In genomic region chr1:155167166-155168104, GRCh38 we compare ENCODE assay signal across 8 cellular contexts. TPM values are rescaled to one million over a fixed set of nuclear protein-coding genes. Genes with fewer than 3 reads are reported as not detected.
DNase-seq lines count a peak whose midpoint lies in the region; ATAC-seq, FAIRE-seq and TF ChIP-seq lines count a peak whose summit lies in the region.

No MANE protein-coding gene starts in this region.

- DNase-seq in GM18507 (ENCODE audit: extremely low spot score, insufficient read length, low read depth) (peak; percentile 55), NCI-H1048 (lab: John Stamatoyannopoulos, UW) (peak; percentile 85), SK-N-DZ (ENCODE audit: low spot score) (peak; percentile 93), nucleus accumbens (lab: John Stamatoyannopoulos, UW) (peak; percentile 35 to 96 (median 80))
- peak; percentile 95 for DNase-seq in activated naive CD4-positive, alpha-beta T cell treated with anti-CD3 and anti-CD28 coated beads for 36 hours

- WGBS in gastroesophageal sphincter (ENCODE audit: low coverage in 1 of 2), 2 donors = 0 to 22% methylated on average over 3 to 9 of the region's 28 CpGs

- H3K36me3 Mint-ChIP-seq in activated naive CD4-positive, alpha-beta T cell treated with anti-CD3 and anti-CD28 coated beads for 36 hours (ENCODE audit: low read depth) = peaks cover 10% of the 10 kb centered on the region

- H3K4me1 ChIP-seq in gastroesophageal sphincter = peaks cover 0 to 45% (median 18%) of the 10 kb centered on the region in 3 donors
- peaks cover 4 to 34% (median 29%) of the 10 kb centered on the region in 5 donors for H3K4me1 ChIP-seq in subcutaneous abdominal adipose tissue (ENCODE audit: control insufficient read depth in 5 of 5, insufficient read depth in 5 of 5, low read length in 5 of 5)

- ATAC-seq in gastroesophageal sphincter = peak; percentile 85
- no peak for ATAC-seq in HG03342 (IDR thresholded peaks at IDR 0.05; ENCODE audit: unreplicated experiment)

- intact Hi-C loops in activated naive CD4-positive, alpha-beta T cell treated with anti-CD3 and anti-CD28 coated beads for 36 hours (cut with micrococcal nuclease) = loop anchor here (1.0 kb wide), 2 partner anchors 76 to 105 kb away; no protein-coding TSS in a partner anchor

- peak overlapping the region in 1 of 2 donors; percentile 20 for H3K4me3 ChIP-seq in gastroesophageal sphincter
- peak overlapping the region in 4 of 5 donors; percentile 30 to 55 (median 39) for H3K4me3 ChIP-seq in subcutaneous abdominal adipose tissue (ENCODE audit: low read depth in 1 of 5, low read length in 5 of 5)

- peak overlapping the region; percentile 51 for H3K4me3 Mint-ChIP-seq in activated naive CD4-positive, alpha-beta T cell treated with anti-CD3 and anti-CD28 coated beads for 36 hours

- TF ChIP-seq CTCF in gastroesophageal sphincter (IDR thresholded peaks at IDR 0.05) = peak; percentile 85 to 94 (median 90)

- no peak for TF ChIP-seq EP300 in gastroesophageal sphincter (IDR thresholded peaks at IDR 0.05)

- H3K9me3 Mint-ChIP-seq in activated naive CD4-positive, alpha-beta T cell treated with anti-CD3 and anti-CD28 coated beads for 36 hours = no peaks in the 10 kb centered on the region

- H3K9ac ChIP-seq in subcutaneous abdominal adipose tissue (ENCODE audit: low read length in 5 of 5) = peak overlapping the region in 2 of 5 donors; percentile 35

- CTCF ChIA-PET in activated naive CD4-positive, alpha-beta T cell treated with anti-CD3 and anti-CD28 coated beads for 36 hours (lab: Charles Lee) = interaction anchor here (0.6 to 12.0 kb wide), 23 partner anchors 11 to 1444 kb away, joined by 3 to 234 read pairs (median 4); partner anchors contain the start of genes EFNA4 and SLC50A1

- no peak overlapping the region for H3K27ac Mint-ChIP-seq in activated naive CD4-positive, alpha-beta T cell treated with anti-CD3 and anti-CD28 coated beads for 36 hours

- no peak for TF ChIP-seq POLR2A in gastroesophageal sphincter (IDR thresholded peaks at IDR 0.05)

- H3K27ac ChIP-seq in gastroesophageal sphincter (peak overlapping the region in 3 of 4 donors; percentile 51 to 68 (median 63)), subcutaneous abdominal adipose tissue (ENCODE audit: low read depth, low read length) (peak overlapping the region; percentile 44)

- no peaks in the 10 kb centered on the region for H3K27me3 ChIP-seq in gastroesophageal sphincter
- peaks cover 0 to 8% (median 7%) of the 10 kb centered on the region in 5 donors for H3K27me3 ChIP-seq in subcutaneous abdominal adipose tissue (ENCODE audit: control insufficient read depth in 5 of 5, insufficient read depth in 4 of 5, low read length in 5 of 5)

- H3K36me3 ChIP-seq in gastroesophageal sphincter (peaks cover 0 to 27% of the 10 kb centered on the region in 2 donors), subcutaneous abdominal adipose tissue (ENCODE audit: control insufficient read depth in 5 of 5, insufficient read depth in 5 of 5, low read length in 5 of 5) (peaks cover 3 to 21% (median 16%) of the 10 kb centered on the region in 5 donors)

- peak; percentile 77 for FAIRE-seq in GM18507 (lab: Jason Lieb, UNC)

- H3K9me3 ChIP-seq in gastroesophageal sphincter (no peaks in the 10 kb centered on the region), subcutaneous abdominal adipose tissue (ENCODE audit: control insufficient read depth in 5 of 5, low read length in 5 of 5) (no peaks in the 10 kb centered on the region)

- H3K4me1 Mint-ChIP-seq in activated naive CD4-positive, alpha-beta T cell treated with anti-CD3 and anti-CD28 coated beads for 36 hours (ENCODE audit: low read depth) = peaks cover 24% of the 10 kb centered on the region

- H3K27me3 Mint-ChIP-seq in activated naive CD4-positive, alpha-beta T cell treated with anti-CD3 and anti-CD28 coated beads for 36 hours (ENCODE audit: low read depth) = no peaks in the 10 kb centered on the region

RNA-seq across cellular contexts. Expression of gene KRTCAP2, which starts 5.7 kb away (rescaled TPM):
- polyA plus RNA-seq in SK-N-DZ (2014; cell fraction: cytosol; rRNA removed) = 134 and 157 TPM in 2 replicates
- polyA plus RNA-seq in SK-N-DZ (2014; cell fraction: nucleus; rRNA removed) = 147 and 176 TPM in 2 replicates
- 100 to 1,000 TPM; 129 to 137 TPM for total RNA-seq in activated naive CD4-positive, alpha-beta T cell treated with anti-CD3 and anti-CD28 coated beads for 36 hours
- total RNA-seq in gastroesophageal sphincter = 100 to 1,000 TPM in 1 of 4 donors, 10 to 100 TPM in 3; 80.8 to 144 (median 92.3) TPM

RNA-seq across cellular contexts. Expression of gene TRIM46, which starts 6.2 kb away (rescaled TPM):
- 14.8 and 16.9 TPM in 2 replicates for polyA plus RNA-seq in SK-N-DZ (2014; cell fraction: cytosol; rRNA removed)
- 40.2 and 65.8 TPM in 2 replicates for polyA plus RNA-seq in SK-N-DZ (2014; cell fraction: nucleus; rRNA removed)
- total RNA-seq in activated naive CD4-positive, alpha-beta T cell treated with anti-CD3 and anti-CD28 coated beads for 36 hours = 1 to 10 TPM; 3.2 to 3.6 TPM
- total RNA-seq in gastroesophageal sphincter = 1 to 10 TPM in 1 of 4 donors, under 1 TPM in 2, not detected in 1; 0.35 to 1.9 (median 0.40) TPM

RNA-seq across cellular contexts. Expression of gene DPM3, which starts 27.1 kb away (rescaled TPM):
- 102 and 118 TPM in 2 replicates for polyA plus RNA-seq in SK-N-DZ (2014; cell fraction: cytosol; rRNA removed)
- 110 and 199 TPM in 2 replicates for polyA plus RNA-seq in SK-N-DZ (2014; cell fraction: nucleus; rRNA removed)
- total RNA-seq in activated naive CD4-positive, alpha-beta T cell treated with anti-CD3 and anti-CD28 coated beads for 36 hours = 10 to 100 TPM; 31.4 to 35.5 TPM
- total RNA-seq in gastroesophageal sphincter = 100 to 1,000 TPM in 2 of 4 donors, 10 to 100 TPM in 2; 57.9 to 128 (median 87.7) TPM

RNA-seq across cellular contexts. Expression of gene SLC50A1, which starts 31.8 kb away (rescaled TPM):
- 37.2 and 42.8 TPM in 2 replicates for polyA plus RNA-seq in SK-N-DZ (2014; cell fraction: cytosol; rRNA removed)
- 18.7 and 19.9 TPM in 2 replicates for polyA plus RNA-seq in SK-N-DZ (2014; cell fraction: nucleus; rRNA removed)
- 10 to 100 TPM; 48.4 to 52.7 TPM for total RNA-seq in activated naive CD4-positive, alpha-beta T cell treated with anti-CD3 and anti-CD28 coated beads for 36 hours
- total RNA-seq in gastroesophageal sphincter = 10 to 100 TPM; 12.5 to 16.8 (median 13.9) TPM

RNA-seq across cellular contexts. Expression of gene EFNA1, which starts 39.8 kb away (rescaled TPM):
- polyA plus RNA-seq in SK-N-DZ (2014; cell fraction: cytosol; rRNA removed) = 3.2 and 3.8 TPM in 2 replicates
- polyA plus RNA-seq in SK-N-DZ (2014; cell fraction: nucleus; rRNA removed) = 3.3 and 4.0 TPM in 2 replicates
- total RNA-seq in activated naive CD4-positive, alpha-beta T cell treated with anti-CD3 and anti-CD28 coated beads for 36 hours = under 1 TPM; 0.26 to 0.32 TPM
- total RNA-seq in gastroesophageal sphincter = 10 to 100 TPM; 13.1 to 25.8 (median 16.1) TPM
